Comparison of ENCODE assay signal across 8 cellular contexts in genomic region chr6:33249732-33250625, GRCh38. TPM values are rescaled to one million over a fixed set of nuclear protein-coding genes. Genes with fewer than 3 reads are reported as not detected.
DNase-seq lines count a peak whose midpoint lies in the region; TF ChIP-seq lines count a peak whose summit lies in the region.

No MANE protein-coding gene starts in this region.

- peak overlapping the region; percentile 74 for H3K4me3 ChIP-seq in Jurkat, Clone E6-1 (ENCODE audit: low read length)
- peak overlapping the region; percentile 60 for H3K4me3 ChIP-seq in iPS-18c (ENCODE audit: insufficient read depth, low read depth, low read length)
- peak overlapping the region; percentile 36 to 73 (median 52) for H3K4me3 ChIP-seq in spleen

- peaks cover 10 to 45% (median 29%) of the 10 kb centered on the region in 6 donors for H3K4me1 ChIP-seq in spleen

- DNase-seq in ELR (ENCODE audit: low read depth) (peak; percentile 97), spleen (peak; percentile 78), NOMO-1 (lab: John Stamatoyannopoulos, UW; ENCODE audit: unreplicated experiment in 2 of 2) (no peak), mucosa of gallbladder (ENCODE audit: low spot score) (no peak)
- no peak for DNase-seq in Jurkat, Clone E6-1 (ENCODE audit: low read depth, low spot score)
- no peak for DNase-seq in stimulated activated CD4-positive, alpha-beta T cell treated with anti-CD3 and anti-CD28 coated beads, Interleukin-2, amount 100 ng/mL, for 48 hours

- H3K27me3 ChIP-seq in spleen (replicated peaks in 1 of 7) = peaks cover 0 to 13% (median 0%) of the 10 kb centered on the region in 7 donors

- peak overlapping the region; percentile 98 for H3K27ac ChIP-seq in angular gyrus (ENCODE audit: low read depth, low read length)
- peak overlapping the region; percentile 89 to 93 (median 91) for H3K27ac ChIP-seq in spleen

- H3K36me3 ChIP-seq in spleen = peaks cover 0 to 29% (median 0%) of the 10 kb centered on the region in 6 donors

- H3K9me3 ChIP-seq in iPS-18c (ENCODE audit: control insufficient read depth, insufficient read depth, low read length) = no peaks in the 10 kb centered on the region
- no peaks in the 10 kb centered on the region for H3K9me3 ChIP-seq in spleen

- TF ChIP-seq CTCF in spleen (IDR thresholded peaks at IDR 0.05 in 8 of 11, conservative IDR thresholded peaks at IDR 0.05 in 3 of 11) = no peak

- intact Hi-C loops in spleen (cut with DNase I; ENCODE audit: low total_unique reads) = loop anchor here (2.0 kb wide), 1 partner anchor 89 kb away; no protein-coding TSS in a partner anchor

- no peak for TF ChIP-seq POLR2A in spleen (IDR thresholded peaks at IDR 0.05)

- 17 to 22% (median 18%) methylated on average over 14 to 15 of the region's 15 CpGs for WGBS in spleen, 5 donors

RNA-seq across cellular contexts. Expression of gene VPS52, which starts 21.7 kb away (rescaled TPM):
- 71.1 TPM for polyA plus RNA-seq in Jurkat, Clone E6-1 (2012; ENCODE audit: insufficient read depth, insufficient read length)
- 10 to 100 TPM; 51.0 to 87.7 (median 59.1) TPM for total RNA-seq in spleen
- polyA plus RNA-seq in spleen = 10 to 100 TPM; 31.7 to 51.0 (median 48.5) TPM
- total RNA-seq in mucosa of gallbladder = 62.5 TPM

RNA-seq across cellular contexts. Expression of gene RPS18, which starts 21.9 kb away (rescaled TPM):
- polyA plus RNA-seq in Jurkat, Clone E6-1 (2012; ENCODE audit: insufficient read depth, insufficient read length) = 4,737 TPM
- total RNA-seq in spleen = 1,000 to 10,000 TPM; 1,471 to 2,906 (median 2,449) TPM
- over 10,000 TPM in 2 of 3 donors, 1,000 to 10,000 TPM in 1; 8,573 to 17,605 (median 14,270) TPM for polyA plus RNA-seq in spleen
- total RNA-seq in mucosa of gallbladder = 1,438 TPM

RNA-seq across cellular contexts. Expression of gene B3GALT4, which starts 26.9 kb away (rescaled TPM):
- 6.0 TPM for polyA plus RNA-seq in Jurkat, Clone E6-1 (2012; ENCODE audit: insufficient read depth, insufficient read length)
- total RNA-seq in spleen (10 to 100 TPM; 17.6 to 31.6 (median 27.1) TPM), mucosa of gallbladder (25.4 TPM)
- polyA plus RNA-seq in spleen = 10 to 100 TPM; 11.5 to 17.7 (median 13.5) TPM

RNA-seq across cellular contexts. Expression of gene WDR46, which starts 39.1 kb away (rescaled TPM):
- polyA plus RNA-seq in Jurkat, Clone E6-1 (2012; ENCODE audit: insufficient read depth, insufficient read length) = 117 TPM
- total RNA-seq in spleen (10 to 100 TPM; 30.5 to 53.1 (median 43.6) TPM), mucosa of gallbladder (37.7 TPM)
- polyA plus RNA-seq in spleen = 100 to 1,000 TPM in 1 of 3 donors, 10 to 100 TPM in 2; 52.6 to 101 (median 96.1) TPM

RNA-seq across cellular contexts. Expression of gene PFDN6, which starts 39.4 kb away (rescaled TPM):
- polyA plus RNA-seq in Jurkat, Clone E6-1 (2012; ENCODE audit: insufficient read depth, insufficient read length) = 218 TPM
- 10 to 100 TPM; 11.3 to 35.7 (median 26.5) TPM for total RNA-seq in spleen
- 100 to 1,000 TPM; 150 to 169 (median 158) TPM for polyA plus RNA-seq in spleen
- total RNA-seq in mucosa of gallbladder = 38.6 TPM

Comparison
In these comparisons a context has a peak if more than half of its experiments do, and no peak if none do; other contexts are left out.
1. DNase-seq: peak in ELR (single experiment) and spleen (single experiment); none in Jurkat, Clone E6-1 (single experiment), NOMO-1 (0 of 2), stimulated activated CD4-positive, alpha-beta T cell treated with anti-CD3 and anti-CD28 coated beads, Interleukin-2, amount 100 ng/mL, for 48 hours (0 of 2) and mucosa of gallbladder (single experiment).
2. Peak in every context shown above with its lines, with median percentiles within 50 percentile points of each other: H3K4me3 ChIP-seq.